17 cellular contexts compared by ENCODE assay signal in the genomic region with DNA sequence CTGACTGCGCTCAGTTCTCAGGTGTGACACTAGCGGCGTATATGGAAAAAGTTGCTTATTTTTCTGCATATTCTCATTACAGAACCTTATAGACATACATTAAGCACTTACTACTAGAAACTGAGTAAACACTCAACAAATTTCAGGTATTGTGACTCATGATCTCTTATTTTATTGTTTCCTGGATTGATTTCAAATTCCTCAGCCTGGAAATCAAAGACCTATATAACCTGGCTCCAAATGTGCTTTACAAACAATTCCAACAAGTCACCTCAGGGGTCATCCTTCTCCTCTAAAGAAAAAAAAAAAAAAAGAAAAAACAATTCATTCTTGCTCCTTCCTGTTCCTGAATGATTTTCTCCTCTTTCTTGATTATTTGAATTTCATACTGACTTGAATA.
DNase-seq lines count a peak whose midpoint lies in the region; ATAC-seq, FAIRE-seq and TF ChIP-seq lines count a peak whose summit lies in the region.
"Had no signal": no experiment of that assay in that cellular context is flagged by ENCODE, and none has a peak within 500 bp of the region (broad histone marks: within the 10 kb centered on the region; RNA-seq: fewer than 3 reads in every experiment).

No MANE protein-coding gene starts in this region.

- no peaks in the 10 kb centered on the region for H3K79me2 ChIP-seq in astrocyte (ENCODE audit: insufficient read depth, low read length)
- no peaks in the 10 kb centered on the region for H3K79me2 ChIP-seq in Karpas-422 (ENCODE audit: low read length)

- H3K27ac ChIP-seq in astrocyte (ENCODE audit: low read depth, low read length) (no peak overlapping the region), Karpas-422 (ENCODE audit: low read length) (no peak overlapping the region)
- H3K27ac ChIP-seq: BLaER1 treated with 17β-estradiol and CSF1 and Interleukin-3, amounts not matched to agents 10 nM and 100 nM; HL-60 had no signal

- H3K4me3 Mint-ChIP-seq in astrocyte (ENCODE audit: unreplicated experiment) (no peak overlapping the region), osteocyte (ENCODE audit: unreplicated experiment) (no peak overlapping the region)
- H3K4me3 Mint-ChIP-seq: CD4-positive, CD25-positive, alpha-beta regulatory T cell had no signal

- no peaks in the 10 kb centered on the region for H3K4me1 ChIP-seq in astrocyte (ENCODE audit: insufficient read depth, low read length)
- H3K4me1 ChIP-seq in Karpas-422 (ENCODE audit: low read length): no peaks in the 10 kb centered on the region

- H3K4me2 ChIP-seq in astrocyte (ENCODE audit: low read length) (no peak overlapping the region), Karpas-422 (ENCODE audit: low read depth, low read length, poor library complexity, severe bottlenecking) (no peak overlapping the region)
- H3K4me2 ChIP-seq: BLaER1 treated with 17β-estradiol and CSF1 and Interleukin-3, amounts not matched to agents 10 nM and 100 nM had no signal

- H3K4me1 Mint-ChIP-seq in astrocyte (ENCODE audit: low read depth, unreplicated experiment): peaks cover 13% of the 10 kb centered on the region
- peaks cover 52% of the 10 kb centered on the region for H3K4me1 Mint-ChIP-seq in osteocyte (ENCODE audit: unreplicated experiment)
- H3K4me1 Mint-ChIP-seq: CD4-positive, CD25-positive, alpha-beta regulatory T cell had no signal

- H3K4me3 ChIP-seq in astrocyte (ENCODE audit: insufficient read depth, low read depth, low read length) (no peak overlapping the region), Karpas-422 (ENCODE audit: low read length) (no peak overlapping the region)
- H3K4me3 ChIP-seq: BLaER1 treated with 17β-estradiol and CSF1 and Interleukin-3, amounts not matched to agents 10 nM and 100 nM; GM12878 had no signal

- DNase-seq in NCI-H2029 treated with DMSO at 0.1 percent for 48 hours (lab: John Stamatoyannopoulos, UW) (peak; percentile 34), NCI-H2029 (lab: John Stamatoyannopoulos, UW) (no peak), NCI-H69 (lab: John Stamatoyannopoulos, UW) (peak; percentile 7), astrocyte (ENCODE audit: low read depth) (no peak), osteocyte (ENCODE audit: extremely low spot score, unreplicated experiment) (no peak), Karpas-422 (no peak)
- DNase-seq: 8988T; AML-193; CD4-positive, CD25-positive, alpha-beta regulatory T cell; DMS79 had no signal

- no peaks in the 10 kb centered on the region for H3K27me3 ChIP-seq in astrocyte (ENCODE audit: insufficient read depth, low read length)
- H3K27me3 ChIP-seq in Karpas-422 (ENCODE audit: low read length): no peaks in the 10 kb centered on the region
- H3K27me3 ChIP-seq: BLaER1 treated with 17β-estradiol and CSF1 and Interleukin-3, amounts not matched to agents 10 nM and 100 nM had no signal

- H4K20me1 ChIP-seq in astrocyte (ENCODE audit: insufficient read depth, low read length): no peaks in the 10 kb centered on the region
- no peaks in the 10 kb centered on the region for H4K20me1 ChIP-seq in Karpas-422 (ENCODE audit: insufficient read depth, low read depth, low read length)
- H4K20me1 ChIP-seq: BLaER1 treated with 17β-estradiol and CSF1 and Interleukin-3, amounts not matched to agents 10 nM and 100 nM had no signal

- TF ChIP-seq CTCF in astrocyte (IDR thresholded peaks at IDR 0.05; ENCODE audit: insufficient read depth, low read depth, low read length): no peak
- TF ChIP-seq CTCF in osteocyte (IDR thresholded peaks at IDR 0.05): no peak

- H3K9me2 ChIP-seq in Karpas-422 (replicated peaks; ENCODE audit: insufficient read depth, low read length): no peaks in the 10 kb centered on the region

- peak overlapping the region; percentile 75 for H3K27ac Mint-ChIP-seq in astrocyte (ENCODE audit: unreplicated experiment)
- peak overlapping the region; percentile 62 for H3K27ac Mint-ChIP-seq in osteocyte (ENCODE audit: unreplicated experiment)

- H3K27me3 Mint-ChIP-seq in astrocyte (ENCODE audit: low read depth, unreplicated experiment) (no peaks in the 10 kb centered on the region), osteocyte (ENCODE audit: unreplicated experiment) (no peaks in the 10 kb centered on the region)
- H3K27me3 Mint-ChIP-seq: CD4-positive, CD25-positive, alpha-beta regulatory T cell had no signal

- H3K9ac ChIP-seq in astrocyte (ENCODE audit: low read length) (no peak overlapping the region), Karpas-422 (ENCODE audit: low read length) (no peak overlapping the region)
- H3K9ac ChIP-seq: BLaER1 treated with 17β-estradiol and CSF1 and Interleukin-3, amounts not matched to agents 10 nM and 100 nM had no signal

- H3K9me3 Mint-ChIP-seq in astrocyte (ENCODE audit: unreplicated experiment) (no peaks in the 10 kb centered on the region), osteocyte (ENCODE audit: unreplicated experiment) (peaks cover 14% of the 10 kb centered on the region)

- no peak for FAIRE-seq in astrocyte (lab: Jason Lieb, UNC)
- FAIRE-seq: GM12878, H54 had no signal

- H2AFZ ChIP-seq in astrocyte (ENCODE audit: low read depth, low read length) (no peak overlapping the region), Karpas-422 (ENCODE audit: low read length) (no peak overlapping the region)

- H3K9me3 ChIP-seq in astrocyte (ENCODE audit: insufficient read depth, low read depth, low read length) (no peaks in the 10 kb centered on the region), Karpas-422 (ENCODE audit: low read length) (no peaks in the 10 kb centered on the region)

- no peaks in the 10 kb centered on the region for H3K36me3 ChIP-seq in astrocyte (ENCODE audit: insufficient read depth, low read length)
- H3K36me3 ChIP-seq in Karpas-422 (ENCODE audit: insufficient read depth, low read length): no peaks in the 10 kb centered on the region
- H3K36me3 ChIP-seq: BLaER1 treated with 17β-estradiol and CSF1 and Interleukin-3, amounts not matched to agents 10 nM and 100 nM had no signal

- H3K36me3 Mint-ChIP-seq in astrocyte (ENCODE audit: low read depth, unreplicated experiment) (no peaks in the 10 kb centered on the region), osteocyte (ENCODE audit: unreplicated experiment) (peaks cover 10% of the 10 kb centered on the region)
- H3K36me3 Mint-ChIP-seq: CD4-positive, CD25-positive, alpha-beta regulatory T cell had no signal

- ATAC-seq in GM21717 (IDR thresholded peaks at IDR 0.05; ENCODE audit: unreplicated experiment) (no peak), GM21381 (IDR thresholded peaks at IDR 0.05; ENCODE audit: unreplicated experiment) (no peak)
- ATAC-seq: GM12878, HCT116 had no signal

Comparison
In these comparisons a context has a peak if more than half of its experiments do, and no peak if none do; other contexts are left out.
1. DNase-seq: peak in NCI-H2029 treated with DMSO at 0.1 percent for 48 hours (single experiment) and NCI-H69 (single experiment); none in NCI-H2029 (single experiment), astrocyte (single experiment), osteocyte (single experiment) and Karpas-422 (single experiment).